1 cellular context compared by ENCODE assay signal in the genomic region with DNA sequence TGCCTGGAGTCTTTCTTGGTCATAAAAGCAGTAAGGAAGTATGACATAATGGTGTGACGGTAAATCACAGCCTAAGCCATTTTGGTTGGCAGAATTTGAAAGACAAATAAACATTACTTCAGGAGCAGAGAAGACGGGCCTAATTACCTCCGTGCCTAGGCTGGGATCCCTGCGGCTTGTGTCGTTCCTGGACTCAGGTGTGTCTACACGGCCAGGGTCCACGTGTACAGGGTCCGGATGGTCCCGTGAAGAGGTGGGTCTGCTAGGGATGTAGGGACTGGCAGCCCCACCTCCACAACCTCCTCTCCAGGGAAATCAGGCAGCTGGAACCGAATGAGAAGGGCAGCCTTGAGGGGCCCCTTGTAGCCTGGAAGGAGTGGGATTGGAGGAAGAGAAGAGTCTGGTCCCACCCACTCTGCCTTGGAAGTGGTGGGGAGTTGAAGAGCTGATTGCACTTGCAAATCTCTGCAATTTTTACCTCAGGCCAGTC.
A peak's percentile ranks its signal among the peaks of the same experiment; 100 is the strongest.
TF ChIP-seq lines count a peak whose summit lies in the region.

No MANE protein-coding gene starts in this region.

TF ChIP-seq in HEK293, 187 proteins besides CTCF, POLR2A, EP300 and RAD21 (continued from another document and continues in another):
- TF ChIP-seq, protein P1, sequence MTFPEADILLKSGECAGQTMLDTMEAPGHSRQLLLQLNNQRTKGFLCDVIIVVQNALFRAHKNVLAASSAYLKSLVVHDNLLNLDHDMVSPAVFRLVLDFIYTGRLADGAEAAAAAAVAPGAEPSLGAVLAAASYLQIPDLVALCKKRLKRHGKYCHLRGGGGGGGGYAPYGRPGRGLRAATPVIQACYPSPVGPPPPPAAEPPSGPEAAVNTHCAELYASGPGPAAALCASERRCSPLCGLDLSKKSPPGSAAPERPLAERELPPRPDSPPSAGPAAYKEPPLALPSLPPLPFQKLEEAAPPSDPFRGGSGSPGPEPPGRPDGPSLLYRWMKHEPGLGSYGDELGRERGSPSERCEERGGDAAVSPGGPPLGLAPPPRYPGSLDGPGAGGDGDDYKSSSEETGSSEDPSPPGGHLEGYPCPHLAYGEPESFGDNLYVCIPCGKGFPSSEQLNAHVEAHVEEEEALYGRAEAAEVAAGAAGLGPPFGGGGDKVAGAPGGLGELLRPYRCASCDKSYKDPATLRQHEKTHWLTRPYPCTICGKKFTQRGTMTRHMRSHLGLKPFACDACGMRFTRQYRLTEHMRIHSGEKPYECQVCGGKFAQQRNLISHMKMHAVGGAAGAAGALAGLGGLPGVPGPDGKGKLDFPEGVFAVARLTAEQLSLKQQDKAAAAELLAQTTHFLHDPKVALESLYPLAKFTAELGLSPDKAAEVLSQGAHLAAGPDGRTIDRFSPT (tag by site-specific recombination; IDR thresholded peaks at IDR 0.05) = 0 out of 2 replicates have a peak, but pooled peaks have one; percentile 62
- TF ChIP-seq ZEB2 (tag by site-specific recombination; IDR thresholded peaks at IDR 0.05) (peak; percentile 95), ZNF610 (tag by site-specific recombination; IDR thresholded peaks at IDR 0.05; ENCODE audit: borderline replicate concordance) (no peak; the same call in 1 of the 2 replicates), ZFP37 (tag by site-specific recombination; IDR thresholded peaks at IDR 0.05) (no peak), ZNF843 (tag by site-specific recombination; IDR thresholded peaks at IDR 0.05) (peak; percentile 86), ZFHX2 (tag by site-specific recombination; conservative IDR thresholded peaks at IDR 0.05) (peak; percentile 58; the same call in 1 of the 2 replicates), HOXD13 (CRISPR knock-in tag; IDR thresholded peaks at IDR 0.05; ENCODE audit: borderline replicate concordance) (no peak), ZNF350 (tag by site-specific recombination; IDR thresholded peaks at IDR 0.05) (no peak), ZNF112 (tag by site-specific recombination; IDR thresholded peaks at IDR 0.05) (no peak), ZNF133 (tag by site-specific recombination; IDR thresholded peaks at IDR 0.05) (no peak), ZNF777 (tag by site-specific recombination; IDR thresholded peaks at IDR 0.05; ENCODE audit: borderline replicate concordance) (no peak), ZNF623 (tag by site-specific recombination; IDR thresholded peaks at IDR 0.05) (no peak), OSR2 (tag by site-specific recombination; IDR thresholded peaks at IDR 0.05) (peak; percentile 98), GLIS1 (tag by site-specific recombination; IDR thresholded peaks at IDR 0.05) (peak; percentile 57; the same call in 1 of the 2 replicates), YY1 (tag by site-specific recombination; IDR thresholded peaks at IDR 0.05) (peak; percentile 51; the same call in 1 of the 2 replicates), ZNF501 (tag by site-specific recombination; IDR thresholded peaks at IDR 0.05) (peak; percentile 43; the same call in 1 of the 2 replicates), ZBTB17 (tag by site-specific recombination; IDR thresholded peaks at IDR 0.05) (peak; percentile 87), ZNF324 (tag by site-specific recombination; IDR thresholded peaks at IDR 0.05) (peak; percentile 60; the same call in 1 of the 2 replicates), SCRT1 (tag by site-specific recombination; IDR thresholded peaks at IDR 0.05; ENCODE audit: borderline replicate concordance) (no peak), ZNF23 (tag by site-specific recombination; IDR thresholded peaks at IDR 0.05; ENCODE audit: borderline replicate concordance) (no peak), TRIM28 (IDR thresholded peaks at IDR 0.05; ENCODE audit: borderline replicate concordance, low read length) (peak; percentile 88), ZBTB7A (tag by site-specific recombination; IDR thresholded peaks at IDR 0.05; ENCODE audit: low read depth) (no peak), ZNF48 (tag by site-specific recombination; IDR thresholded peaks at IDR 0.05) (no peak), KLF1 (tag by site-specific recombination; IDR thresholded peaks at IDR 0.05) (0 out of 2 replicates have a peak, but pooled peaks have one; percentile 1), ZBTB48 (tag by site-specific recombination; IDR thresholded peaks at IDR 0.05) (peak; percentile 89), EGR2 (tag by site-specific recombination; IDR thresholded peaks at IDR 0.05; ENCODE audit: low read depth) (peak; percentile 28; the same call in 1 of the 2 replicates), GLIS2 (tag by site-specific recombination; IDR thresholded peaks at IDR 0.05) (peak; percentile 79), ZXDB (tag by site-specific recombination; IDR thresholded peaks at IDR 0.05) (peak; percentile 89)
- TF ChIP-seq, protein P2, sequence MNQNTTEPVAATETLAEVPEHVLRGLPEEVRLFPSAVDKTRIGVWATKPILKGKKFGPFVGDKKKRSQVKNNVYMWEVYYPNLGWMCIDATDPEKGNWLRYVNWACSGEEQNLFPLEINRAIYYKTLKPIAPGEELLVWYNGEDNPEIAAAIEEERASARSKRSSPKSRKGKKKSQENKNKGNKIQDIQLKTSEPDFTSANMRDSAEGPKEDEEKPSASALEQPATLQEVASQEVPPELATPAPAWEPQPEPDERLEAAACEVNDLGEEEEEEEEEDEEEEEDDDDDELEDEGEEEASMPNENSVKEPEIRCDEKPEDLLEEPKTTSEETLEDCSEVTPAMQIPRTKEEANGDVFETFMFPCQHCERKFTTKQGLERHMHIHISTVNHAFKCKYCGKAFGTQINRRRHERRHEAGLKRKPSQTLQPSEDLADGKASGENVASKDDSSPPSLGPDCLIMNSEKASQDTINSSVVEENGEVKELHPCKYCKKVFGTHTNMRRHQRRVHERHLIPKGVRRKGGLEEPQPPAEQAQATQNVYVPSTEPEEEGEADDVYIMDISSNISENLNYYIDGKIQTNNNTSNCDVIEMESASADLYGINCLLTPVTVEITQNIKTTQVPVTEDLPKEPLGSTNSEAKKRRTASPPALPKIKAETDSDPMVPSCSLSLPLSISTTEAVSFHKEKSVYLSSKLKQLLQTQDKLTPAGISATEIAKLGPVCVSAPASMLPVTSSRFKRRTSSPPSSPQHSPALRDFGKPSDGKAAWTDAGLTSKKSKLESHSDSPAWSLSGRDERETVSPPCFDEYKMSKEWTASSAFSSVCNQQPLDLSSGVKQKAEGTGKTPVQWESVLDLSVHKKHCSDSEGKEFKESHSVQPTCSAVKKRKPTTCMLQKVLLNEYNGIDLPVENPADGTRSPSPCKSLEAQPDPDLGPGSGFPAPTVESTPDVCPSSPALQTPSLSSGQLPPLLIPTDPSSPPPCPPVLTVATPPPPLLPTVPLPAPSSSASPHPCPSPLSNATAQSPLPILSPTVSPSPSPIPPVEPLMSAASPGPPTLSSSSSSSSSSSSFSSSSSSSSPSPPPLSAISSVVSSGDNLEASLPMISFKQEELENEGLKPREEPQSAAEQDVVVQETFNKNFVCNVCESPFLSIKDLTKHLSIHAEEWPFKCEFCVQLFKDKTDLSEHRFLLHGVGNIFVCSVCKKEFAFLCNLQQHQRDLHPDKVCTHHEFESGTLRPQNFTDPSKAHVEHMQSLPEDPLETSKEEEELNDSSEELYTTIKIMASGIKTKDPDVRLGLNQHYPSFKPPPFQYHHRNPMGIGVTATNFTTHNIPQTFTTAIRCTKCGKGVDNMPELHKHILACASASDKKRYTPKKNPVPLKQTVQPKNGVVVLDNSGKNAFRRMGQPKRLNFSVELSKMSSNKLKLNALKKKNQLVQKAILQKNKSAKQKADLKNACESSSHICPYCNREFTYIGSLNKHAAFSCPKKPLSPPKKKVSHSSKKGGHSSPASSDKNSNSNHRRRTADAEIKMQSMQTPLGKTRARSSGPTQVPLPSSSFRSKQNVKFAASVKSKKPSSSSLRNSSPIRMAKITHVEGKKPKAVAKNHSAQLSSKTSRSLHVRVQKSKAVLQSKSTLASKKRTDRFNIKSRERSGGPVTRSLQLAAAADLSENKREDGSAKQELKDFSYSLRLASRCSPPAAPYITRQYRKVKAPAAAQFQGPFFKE (tag by site-specific recombination; IDR thresholded peaks at IDR 0.05; ENCODE audit: borderline replicate concordance) = no peak
- TF ChIP-seq, protein P3, sequence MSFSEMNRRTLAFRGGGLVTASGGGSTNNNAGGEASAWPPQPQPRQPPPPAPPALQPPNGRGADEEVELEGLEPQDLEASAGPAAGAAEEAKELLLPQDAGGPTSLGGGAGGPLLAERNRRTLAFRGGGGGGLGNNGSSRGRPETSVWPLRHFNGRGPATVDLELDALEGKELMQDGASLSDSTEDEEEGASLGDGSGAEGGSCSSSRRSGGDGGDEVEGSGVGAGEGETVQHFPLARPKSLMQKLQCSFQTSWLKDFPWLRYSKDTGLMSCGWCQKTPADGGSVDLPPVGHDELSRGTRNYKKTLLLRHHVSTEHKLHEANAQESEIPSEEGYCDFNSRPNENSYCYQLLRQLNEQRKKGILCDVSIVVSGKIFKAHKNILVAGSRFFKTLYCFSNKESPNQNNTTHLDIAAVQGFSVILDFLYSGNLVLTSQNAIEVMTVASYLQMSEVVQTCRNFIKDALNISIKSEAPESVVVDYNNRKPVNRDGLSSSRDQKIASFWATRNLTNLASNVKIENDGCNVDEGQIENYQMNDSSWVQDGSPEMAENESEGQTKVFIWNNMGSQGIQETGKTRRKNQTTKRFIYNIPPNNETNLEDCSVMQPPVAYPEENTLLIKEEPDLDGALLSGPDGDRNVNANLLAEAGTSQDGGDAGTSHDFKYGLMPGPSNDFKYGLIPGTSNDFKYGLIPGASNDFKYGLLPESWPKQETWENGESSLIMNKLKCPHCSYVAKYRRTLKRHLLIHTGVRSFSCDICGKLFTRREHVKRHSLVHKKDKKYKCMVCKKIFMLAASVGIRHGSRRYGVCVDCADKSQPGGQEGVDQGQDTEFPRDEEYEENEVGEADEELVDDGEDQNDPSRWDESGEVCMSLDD (tag by site-specific recombination; IDR thresholded peaks at IDR 0.05) = no peak
- TF ChIP-seq, protein P4, sequence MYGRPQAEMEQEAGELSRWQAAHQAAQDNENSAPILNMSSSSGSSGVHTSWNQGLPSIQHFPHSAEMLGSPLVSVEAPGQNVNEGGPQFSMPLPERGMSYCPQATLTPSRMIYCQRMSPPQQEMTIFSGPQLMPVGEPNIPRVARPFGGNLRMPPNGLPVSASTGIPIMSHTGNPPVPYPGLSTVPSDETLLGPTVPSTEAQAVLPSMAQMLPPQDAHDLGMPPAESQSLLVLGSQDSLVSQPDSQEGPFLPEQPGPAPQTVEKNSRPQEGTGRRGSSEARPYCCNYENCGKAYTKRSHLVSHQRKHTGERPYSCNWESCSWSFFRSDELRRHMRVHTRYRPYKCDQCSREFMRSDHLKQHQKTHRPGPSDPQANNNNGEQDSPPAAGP (tag by site-specific recombination; IDR thresholded peaks at IDR 0.05) = peak; percentile 96
- TF ChIP-seq, protein P5, sequence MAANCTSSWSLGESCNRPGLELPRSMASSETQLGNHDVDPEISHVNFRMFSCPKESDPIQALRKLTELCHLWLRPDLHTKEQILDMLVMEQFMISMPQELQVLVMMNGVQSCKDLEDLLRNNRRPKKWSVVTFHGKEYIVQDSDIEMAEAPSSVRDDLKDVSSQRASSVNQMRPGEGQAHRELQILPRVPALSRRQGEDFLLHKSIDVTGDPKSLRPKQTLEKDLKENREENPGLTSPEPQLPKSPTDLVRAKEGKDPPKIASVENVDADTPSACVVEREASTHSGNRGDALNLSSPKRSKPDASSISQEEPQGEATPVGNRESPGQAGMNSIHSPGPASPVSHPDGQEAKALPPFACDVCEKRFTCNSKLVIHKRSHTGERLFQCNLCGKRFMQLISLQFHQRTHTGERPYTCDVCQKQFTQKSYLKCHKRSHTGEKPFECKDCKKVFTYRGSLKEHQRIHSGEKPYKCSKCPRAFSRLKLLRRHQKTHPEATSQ (tag by site-specific recombination; IDR thresholded peaks at IDR 0.05) = no peak
- TF ChIP-seq, protein P6, sequence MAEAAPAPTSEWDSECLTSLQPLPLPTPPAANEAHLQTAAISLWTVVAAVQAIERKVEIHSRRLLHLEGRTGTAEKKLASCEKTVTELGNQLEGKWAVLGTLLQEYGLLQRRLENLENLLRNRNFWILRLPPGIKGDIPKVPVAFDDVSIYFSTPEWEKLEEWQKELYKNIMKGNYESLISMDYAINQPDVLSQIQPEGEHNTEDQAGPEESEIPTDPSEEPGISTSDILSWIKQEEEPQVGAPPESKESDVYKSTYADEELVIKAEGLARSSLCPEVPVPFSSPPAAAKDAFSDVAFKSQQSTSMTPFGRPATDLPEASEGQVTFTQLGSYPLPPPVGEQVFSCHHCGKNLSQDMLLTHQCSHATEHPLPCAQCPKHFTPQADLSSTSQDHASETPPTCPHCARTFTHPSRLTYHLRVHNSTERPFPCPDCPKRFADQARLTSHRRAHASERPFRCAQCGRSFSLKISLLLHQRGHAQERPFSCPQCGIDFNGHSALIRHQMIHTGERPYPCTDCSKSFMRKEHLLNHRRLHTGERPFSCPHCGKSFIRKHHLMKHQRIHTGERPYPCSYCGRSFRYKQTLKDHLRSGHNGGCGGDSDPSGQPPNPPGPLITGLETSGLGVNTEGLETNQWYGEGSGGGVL (tag by site-specific recombination; IDR thresholded peaks at IDR 0.05) = no peak
- TF ChIP-seq, protein P7, sequence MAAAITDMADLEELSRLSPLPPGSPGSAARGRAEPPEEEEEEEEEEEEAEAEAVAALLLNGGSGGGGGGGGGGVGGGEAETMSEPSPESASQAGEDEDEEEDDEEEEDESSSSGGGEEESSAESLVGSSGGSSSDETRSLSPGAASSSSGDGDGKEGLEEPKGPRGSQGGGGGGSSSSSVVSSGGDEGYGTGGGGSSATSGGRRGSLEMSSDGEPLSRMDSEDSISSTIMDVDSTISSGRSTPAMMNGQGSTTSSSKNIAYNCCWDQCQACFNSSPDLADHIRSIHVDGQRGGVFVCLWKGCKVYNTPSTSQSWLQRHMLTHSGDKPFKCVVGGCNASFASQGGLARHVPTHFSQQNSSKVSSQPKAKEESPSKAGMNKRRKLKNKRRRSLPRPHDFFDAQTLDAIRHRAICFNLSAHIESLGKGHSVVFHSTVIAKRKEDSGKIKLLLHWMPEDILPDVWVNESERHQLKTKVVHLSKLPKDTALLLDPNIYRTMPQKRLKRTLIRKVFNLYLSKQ (tag by site-specific recombination; IDR thresholded peaks at IDR 0.05; ENCODE audit: borderline replicate concordance) = no peak
- TF ChIP-seq, protein P8, sequence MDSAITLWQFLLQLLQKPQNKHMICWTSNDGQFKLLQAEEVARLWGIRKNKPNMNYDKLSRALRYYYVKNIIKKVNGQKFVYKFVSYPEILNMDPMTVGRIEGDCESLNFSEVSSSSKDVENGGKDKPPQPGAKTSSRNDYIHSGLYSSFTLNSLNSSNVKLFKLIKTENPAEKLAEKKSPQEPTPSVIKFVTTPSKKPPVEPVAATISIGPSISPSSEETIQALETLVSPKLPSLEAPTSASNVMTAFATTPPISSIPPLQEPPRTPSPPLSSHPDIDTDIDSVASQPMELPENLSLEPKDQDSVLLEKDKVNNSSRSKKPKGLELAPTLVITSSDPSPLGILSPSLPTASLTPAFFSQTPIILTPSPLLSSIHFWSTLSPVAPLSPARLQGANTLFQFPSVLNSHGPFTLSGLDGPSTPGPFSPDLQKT (IDR thresholded peaks at IDR 0.05; ENCODE audit: borderline replicate concordance, low read depth, low read length) = no peak
- TF ChIP-seq, protein P9, sequence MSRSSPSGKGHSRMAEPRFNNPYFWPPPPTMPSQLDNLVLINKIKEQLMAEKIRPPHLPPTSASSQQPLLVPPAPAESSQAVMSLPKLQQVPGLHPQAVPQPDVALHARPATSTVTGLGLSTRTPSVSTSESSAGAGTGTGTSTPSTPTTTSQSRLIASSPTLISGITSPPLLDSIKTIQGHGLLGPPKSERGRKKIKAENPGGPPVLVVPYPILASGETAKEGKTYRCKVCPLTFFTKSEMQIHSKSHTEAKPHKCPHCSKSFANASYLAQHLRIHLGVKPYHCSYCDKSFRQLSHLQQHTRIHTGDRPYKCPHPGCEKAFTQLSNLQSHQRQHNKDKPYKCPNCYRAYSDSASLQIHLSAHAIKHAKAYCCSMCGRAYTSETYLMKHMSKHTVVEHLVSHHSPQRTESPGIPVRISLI (tag by site-specific recombination; IDR thresholded peaks at IDR 0.05) = no peak
